8 cellular contexts compared by ENCODE assay signal in genomic region chr2:55112229-55113016, GRCh38.
DNase-seq lines count a peak whose midpoint lies in the region; ATAC-seq and TF ChIP-seq lines count a peak whose summit lies in the region.

No MANE protein-coding gene starts in this region.

- peak overlapping the region; percentile 90 for H3K27ac ChIP-seq in BLaER1
- H3K27ac ChIP-seq in body of pancreas: peak overlapping the region in 2 of 4 donors; percentile 19 to 66
- peak overlapping the region in 2 of 3 donors; percentile 41 to 43 for H3K27ac ChIP-seq in right lobe of liver
- H3K27ac ChIP-seq in suprapubic skin: peak overlapping the region; percentile 73

- H3K4me1 ChIP-seq in BLaER1: peaks cover 99% of the 10 kb centered on the region
- H3K4me1 ChIP-seq in body of pancreas: peaks cover 24% of the 10 kb centered on the region
- H3K4me1 ChIP-seq in right lobe of liver: peaks cover 0 to 4% (median 0%) of the 10 kb centered on the region in 4 donors
- peaks cover 20% of the 10 kb centered on the region for H3K4me1 ChIP-seq in suprapubic skin

- H3K9me3 ChIP-seq in BLaER1 (no peaks in the 10 kb centered on the region), body of pancreas (no peaks in the 10 kb centered on the region), right lobe of liver (no peaks in the 10 kb centered on the region), suprapubic skin (no peaks in the 10 kb centered on the region)

- H3K9ac ChIP-seq in BLaER1: peak overlapping the region; percentile 80

- H3K4me2 ChIP-seq in BLaER1: peak overlapping the region; percentile 95

- H3K36me3 ChIP-seq in BLaER1: no peaks in the 10 kb centered on the region
- no peaks in the 10 kb centered on the region for H3K36me3 ChIP-seq in body of pancreas (replicated peaks in 1 of 2; ENCODE audit: insufficient read depth in 1 of 2, low read depth in 2 of 2)
- no peaks in the 10 kb centered on the region for H3K36me3 ChIP-seq in right lobe of liver
- H3K36me3 ChIP-seq in suprapubic skin: no peaks in the 10 kb centered on the region

- H4K20me1 ChIP-seq in BLaER1: no peaks in the 10 kb centered on the region

- H3K27me3 ChIP-seq in BLaER1 (no peaks in the 10 kb centered on the region), body of pancreas (no peaks in the 10 kb centered on the region), right lobe of liver (no peaks in the 10 kb centered on the region), suprapubic skin (no peaks in the 10 kb centered on the region)

- intact Hi-C loops in body of pancreas (cut with DNase I) (no loop called here), right lobe of liver (cut with DNase I) (no loop called here)

- TF ChIP-seq CTCF in body of pancreas (IDR thresholded peaks at IDR 0.05) (no peak), right lobe of liver (IDR thresholded peaks at IDR 0.05) (no peak), suprapubic skin (IDR thresholded peaks at IDR 0.05) (no peak)

- DNase-seq in NCI-H2107 treated with DMSO at 0.1 percent for 48 hours (lab: John Stamatoyannopoulos, UW; ENCODE audit: unreplicated experiment): peak; percentile 62
- DNase-seq in body of pancreas: peak in 3 of 4 donors; percentile 40 to 44 (median 42)
- peak in 2 of 3 donors; percentile 38 to 68 for DNase-seq in right lobe of liver
- DNase-seq in suprapubic skin (ENCODE audit: low spot score in 2 of 2): peak; percentile 83 to 87
- no peak for DNase-seq in NCI-H2081 treated with DMSO at 0.1 percent for 48 hours (lab: John Stamatoyannopoulos, UW)

- TF ChIP-seq POLR2A in body of pancreas (IDR thresholded peaks at IDR 0.05): no peak
- no peak for TF ChIP-seq POLR2A in right lobe of liver (IDR thresholded peaks at IDR 0.05)
- TF ChIP-seq POLR2A in suprapubic skin (IDR thresholded peaks at IDR 0.05): no peak

- TF ChIP-seq EP300 in suprapubic skin (IDR thresholded peaks at IDR 0.05): no peak

- WGBS in body of pancreas, 2 donors: 66 to 77% methylated on average over 8 to 13 of the region's 13 CpGs
- 59% methylated on average over 10 of the region's 13 CpGs for WGBS in right lobe of liver (ENCODE audit: insufficient coverage, low coverage, low lambda C conversion rate, missing lambda C conversion rate)
- WGBS in suprapubic skin: 48% methylated on average over 12 of the region's 13 CpGs

- H3K4me3 ChIP-seq in BLaER1 (peak overlapping the region; percentile 56), body of pancreas (no peak overlapping the region), right lobe of liver (no peak overlapping the region), suprapubic skin (peak overlapping the region; percentile 1)

- ATAC-seq in body of pancreas: peak; percentile 41
- ATAC-seq in right lobe of liver: peak; percentile 49 to 61 (median 52)
- ATAC-seq in HG03432 (IDR thresholded peaks at IDR 0.05; ENCODE audit: unreplicated experiment): no peak
- no peak for ATAC-seq in GM18861 (IDR thresholded peaks at IDR 0.05; ENCODE audit: unreplicated experiment)

Comparison
In these comparisons a context has a peak if more than half of its experiments do, and no peak if none do; other contexts are left out.
1. H3K4me3 ChIP-seq: peak in BLaER1 (single experiment) and suprapubic skin (single experiment); none in body of pancreas (0 of 2) and right lobe of liver (0 of 3).
2. ATAC-seq: peak in body of pancreas (single experiment) and right lobe of liver (4 of 4); none in HG03432 (single experiment) and GM18861 (single experiment).